In the genomic region with DNA sequence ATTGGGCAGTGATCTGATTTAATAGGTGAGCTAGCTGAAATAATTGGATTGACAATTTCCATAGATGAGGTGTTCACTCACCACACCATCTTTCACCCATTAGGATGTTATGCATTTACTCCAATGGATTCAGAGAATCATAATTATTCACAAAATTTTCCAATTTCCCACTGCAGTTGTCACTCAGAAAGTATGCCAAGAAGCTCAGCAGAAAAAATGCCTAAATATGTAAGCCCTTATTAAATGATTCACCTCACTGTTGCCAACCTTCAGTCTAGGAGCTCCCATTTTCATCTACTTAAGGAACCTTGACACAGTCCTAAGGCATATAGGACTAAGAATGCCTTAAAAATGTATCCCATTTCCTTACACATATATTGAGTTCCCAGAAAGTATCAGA, we compare ENCODE assay signal across 19 cellular contexts.
A peak's percentile ranks its signal among the peaks of the same experiment; 100 is the strongest.
DNase-seq lines count a peak whose midpoint lies in the region; ATAC-seq and TF ChIP-seq lines count a peak whose summit lies in the region.
"Had no signal": no experiment of that assay in that cellular context is flagged by ENCODE, and none has a peak within 500 bp of the region (broad histone marks: within the 10 kb centered on the region; RNA-seq: fewer than 3 reads in every experiment).

No MANE protein-coding gene starts in this region.

- no peaks in the 10 kb centered on the region for H3K4me1 ChIP-seq in breast epithelium

- H3K4me1 Mint-ChIP-seq in MCF 10A (ENCODE audit: insufficient read depth, unreplicated experiment) (peaks cover 24% of the 10 kb centered on the region), T-helper 17 cell (peaks cover 18% of the 10 kb centered on the region)

- H3K27ac Mint-ChIP-seq in MCF 10A (ENCODE audit: low read depth, unreplicated experiment) (peak overlapping the region; percentile 5), T-helper 17 cell (peak overlapping the region; percentile 84)
- H3K27ac Mint-ChIP-seq: CD14-positive monocyte had no signal

- H3K27ac ChIP-seq in breast epithelium = no peak overlapping the region
- H3K27ac ChIP-seq: HL-60, PC-9 had no signal

- POLR2A ChIA-PET in MCF 10A (lab: Yijun Ruan, JAX) = interaction anchor here (0.6 to 1.6 kb wide), 6 partner anchors 10 to 96 kb away, joined by 3 to 6 read pairs (median 4); no protein-coding TSS in a partner anchor

- intact Hi-C loops in MCF 10A (cut with micrococcal nuclease) = no loop called here
- intact Hi-C loops in breast epithelium (cut with DNase I; ENCODE audit: low total_unique reads) = no loop called here
- intact Hi-C loops in Right ventricle myocardium superior (cut with DNase I) = no loop called here

- no peak for TF ChIP-seq POLR2A in breast epithelium (IDR thresholded peaks at IDR 0.05)

- no peaks in the 10 kb centered on the region for H3K27me3 Mint-ChIP-seq in MCF 10A (ENCODE audit: insufficient read depth, unreplicated experiment)
- H3K27me3 Mint-ChIP-seq in T-helper 17 cell = no peaks in the 10 kb centered on the region

- DNase-seq in MCF 10A (ENCODE audit: unreplicated experiment) = no peak
- DNase-seq in breast epithelium (ENCODE audit: low spot score in 2 of 2) = no peak
- DNase-seq in T-helper 17 cell = no peak
- DNase-seq in myocyte (ENCODE audit: low read depth) = peak; percentile 11
- DNase-seq in NCI-H187 (lab: John Stamatoyannopoulos, UW) = no peak
- DNase-seq in kidney glomerular epithelial cell (lab: John Stamatoyannopoulos, UW) = no peak
- DNase-seq in Right ventricle myocardium superior = no peak
- no peak for DNase-seq in MV-4-11 (lab: John Stamatoyannopoulos, UW)
- DNase-seq: COR-L47, DMS153, HCEC 1CT, KBM-7, NCI-H1092 treated with DMSO at 0.1 percent for 48 hours, NCI-H1694, NCI-H446 treated with DMSO at 0.1 percent for 48 hours, NCI-H748 treated with DMSO at 0.1 percent for 48 hours, PC-9 had no signal

- H3K4me3 ChIP-seq in breast epithelium = no peak overlapping the region
- H3K4me3 ChIP-seq: PC-9 had no signal

- no peaks in the 10 kb centered on the region for H3K36me3 ChIP-seq in breast epithelium

- H3K9me3 Mint-ChIP-seq in MCF 10A (ENCODE audit: unreplicated experiment) = no peaks in the 10 kb centered on the region

- H3K9me3 ChIP-seq in breast epithelium (no peaks in the 10 kb centered on the region), T-helper 17 cell (ENCODE audit: control insufficient read depth, low read length, poor library complexity, severe bottlenecking) (no peaks in the 10 kb centered on the region)

- H3K4me3 Mint-ChIP-seq in MCF 10A (ENCODE audit: unreplicated experiment) (no peak overlapping the region), T-helper 17 cell (no peak overlapping the region)
- H3K4me3 Mint-ChIP-seq: CD14-positive monocyte had no signal

- H3K36me3 Mint-ChIP-seq in MCF 10A (ENCODE audit: insufficient read depth, unreplicated experiment) = no peaks in the 10 kb centered on the region
- peaks cover 5% of the 10 kb centered on the region for H3K36me3 Mint-ChIP-seq in T-helper 17 cell (ENCODE audit: low read depth)
- H3K36me3 Mint-ChIP-seq: CD14-positive monocyte had no signal

- no TSS peak for BruUV-seq in MCF 10A (replicated peaks; lab: Mats Ljungman, UMichigan)

- H3K27me3 ChIP-seq in breast epithelium = no peaks in the 10 kb centered on the region

- CTCF ChIA-PET in MCF 10A (lab: Yijun Ruan, JAX) = interaction anchor here (0.8 to 4.3 kb wide), 7 partner anchors 11 to 1845 kb away, joined by 3 to 32 read pairs (median 6); partner anchors contain the start of gene POLI

- ATAC-seq in T-helper 17 cell = no peak
- no peak for ATAC-seq in Right ventricle myocardium superior (ENCODE audit: poor library complexity)

- no peak for TF ChIP-seq CTCF in MCF 10A (IDR thresholded peaks at IDR 0.05; ENCODE audit: unreplicated experiment)
- TF ChIP-seq CTCF in breast epithelium (IDR thresholded peaks at IDR 0.05) = no peak
